ENCODE assay signal across 8 cellular contexts in the genomic region with DNA sequence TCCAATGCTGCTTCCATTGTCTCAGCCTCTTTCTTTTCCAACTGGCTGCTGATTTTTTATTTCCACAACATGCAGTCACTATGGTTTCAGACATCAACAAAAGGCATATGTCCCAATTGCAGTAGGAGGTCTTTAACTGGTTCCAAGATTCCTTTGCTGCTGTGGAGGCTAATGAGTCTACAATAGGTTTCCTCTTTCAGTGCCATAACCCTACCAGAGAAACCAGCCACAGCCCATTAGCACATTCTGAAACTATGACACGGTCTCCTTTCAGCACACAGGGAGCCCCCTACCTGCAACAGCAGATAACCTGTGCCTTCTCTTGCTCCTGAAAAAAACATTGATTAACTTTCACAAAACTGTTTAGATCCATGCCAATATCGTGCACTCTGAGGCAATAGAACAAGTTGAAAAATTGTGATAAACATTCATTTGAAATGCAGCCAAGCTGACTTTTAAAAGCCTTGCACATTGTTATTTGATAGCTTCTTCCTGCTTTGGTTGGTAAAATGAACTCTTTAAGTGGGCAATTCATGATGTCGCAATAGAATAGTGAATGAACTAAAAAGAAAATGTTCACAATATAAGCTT. TPM values are rescaled to one million over a fixed set of nuclear protein-coding genes. Genes with fewer than 3 reads are reported as not detected.
DNase-seq lines count a peak whose midpoint lies in the region; ATAC-seq and TF ChIP-seq lines count a peak whose summit lies in the region.

No MANE protein-coding gene starts in this region.

- no peak overlapping the region for H3K4me3 Mint-ChIP-seq in effector memory CD8-positive, alpha-beta T cell
- no peak overlapping the region for H3K4me3 Mint-ChIP-seq in mesothelial cell of epicardium

- peak; percentile 30 to 68 (median 59) for ATAC-seq in psoas muscle
- ATAC-seq in effector memory CD8-positive, alpha-beta T cell (replicated peaks), result no peak

- peak overlapping the region; percentile 36; the same call in 1 of the 2 replicates for H2AFZ ChIP-seq in GM23248

- H3K4me1 ChIP-seq in GM23248 (ENCODE audit: insufficient read depth) (peaks cover 12% of the 10 kb centered on the region), psoas muscle (peaks cover 4% of the 10 kb centered on the region), HAP-1 (no peaks in the 10 kb centered on the region)

- peak overlapping the region; percentile 36 for H3K4me2 ChIP-seq in GM23248 (ENCODE audit: unreplicated experiment)

- peaks cover 37 to 56% of the 10 kb centered on the region in 2 donors for H3K27me3 Mint-ChIP-seq in effector memory CD8-positive, alpha-beta T cell
- peaks cover 3% of the 10 kb centered on the region for H3K27me3 Mint-ChIP-seq in mesothelial cell of epicardium (ENCODE audit: low read depth)

- intact Hi-C loops in psoas muscle (cut with DNase I), result no loop called here

- H3K9me3 Mint-ChIP-seq in effector memory CD8-positive, alpha-beta T cell, result no peaks in the 10 kb centered on the region
- H3K9me3 Mint-ChIP-seq in mesothelial cell of epicardium, result no peaks in the 10 kb centered on the region

- no peaks in the 10 kb centered on the region for H3K36me3 Mint-ChIP-seq in effector memory CD8-positive, alpha-beta T cell (ENCODE audit: insufficient read depth)
- no peaks in the 10 kb centered on the region for H3K36me3 Mint-ChIP-seq in mesothelial cell of epicardium

- WGBS in GM23248 (ENCODE audit: low coverage in 1 of 2, low lambda C conversion rate in 2 of 2, missing lambda C conversion rate in 2 of 2), 2 experiments, result 35 to 38% methylated on average over 3 of the region's 3 CpGs
- 17 to 32% (median 18%) methylated on average over 3 of the region's 3 CpGs for WGBS in psoas muscle, 3 donors

- H3K27me3 ChIP-seq in GM23248 (replicated peaks; ENCODE audit: insufficient read depth) (no peaks in the 10 kb centered on the region), psoas muscle (ENCODE audit: insufficient read depth in 3 of 3, low read length in 2 of 3) (peaks cover 0 to 7% (median 0%) of the 10 kb centered on the region in 3 donors), HAP-1 (ENCODE audit: low read depth) (peaks cover 8% of the 10 kb centered on the region; the same call in 1 of the 2 replicates)

- peak overlapping the region; percentile 59 for H3K9ac ChIP-seq in GM23248

- H3K9me2 ChIP-seq in GM23248 (ENCODE audit: insufficient read depth), result no peaks in the 10 kb centered on the region

- peak overlapping the region in 1 of 2 donors; percentile 4 for H3K27ac Mint-ChIP-seq in effector memory CD8-positive, alpha-beta T cell
- no peak overlapping the region for H3K27ac Mint-ChIP-seq in mesothelial cell of epicardium

- 0 out of 2 replicates have a peak overlapping the region, but pooled peaks have one; percentile 12 for H3K4me3 ChIP-seq in GM23248
- no peak overlapping the region for H3K4me3 ChIP-seq in epithelial cell of proximal tubule (ENCODE audit: low read depth, low read length)
- H3K4me3 ChIP-seq in psoas muscle, result no peak overlapping the region
- no peak overlapping the region for H3K4me3 ChIP-seq in HAP-1

- H3K36me3 ChIP-seq in GM23248 (ENCODE audit: low read depth) (no peaks in the 10 kb centered on the region), psoas muscle (ENCODE audit: insufficient read depth in 1 of 2, low read depth in 1 of 2) (no peaks in the 10 kb centered on the region), HAP-1 (replicated peaks) (no peaks in the 10 kb centered on the region)

- H3K27ac ChIP-seq in GM23248 (peak overlapping the region; percentile 83), psoas muscle (no peak overlapping the region)

- no peaks in the 10 kb centered on the region for H4K20me1 ChIP-seq in GM23248 (ENCODE audit: insufficient read depth)

- peak; percentile 44 for TF ChIP-seq CTCF in epithelial cell of proximal tubule (conservative IDR thresholded peaks at IDR 0.05; ENCODE audit: low read depth, low read length)
- no peak for TF ChIP-seq CTCF in psoas muscle (IDR thresholded peaks at IDR 0.05)
- TF ChIP-seq CTCF in mesothelial cell of epicardium (IDR thresholded peaks at IDR 0.05; ENCODE audit: unreplicated experiment), result no peak

- DNase-seq in GM23248 (peak; percentile 90), NCI-H446 (lab: John Stamatoyannopoulos, UW) (peak; percentile 74 to 77), epithelial cell of proximal tubule (ENCODE audit: low read depth) (peak; percentile 82), psoas muscle (no peak), HAP-1 (ENCODE audit: low spot score in 2 of 2) (no peak), ecto neural progenitor cell (ENCODE audit: low spot score) (no peak), mesothelial cell of epicardium (ENCODE audit: low spot score in 2 of 2, unreplicated experiment in 2 of 2) (no peak)
- no peak for DNase-seq in effector memory CD8-positive, alpha-beta T cell

- H3F3A ChIP-seq in GM23248 (ENCODE audit: insufficient read depth), result 0 out of 2 replicates have a peak, but pooled peaks cover 8% of the 10 kb centered on the region

- no peaks in the 10 kb centered on the region for H3K4me1 Mint-ChIP-seq in effector memory CD8-positive, alpha-beta T cell (ENCODE audit: low read depth in 2 of 2)
- peaks cover 3% of the 10 kb centered on the region for H3K4me1 Mint-ChIP-seq in mesothelial cell of epicardium

- H3K79me2 ChIP-seq in GM23248 (ENCODE audit: insufficient read depth), result no peaks in the 10 kb centered on the region

- in situ Hi-C loops in GM23248 (cut with MboI), result no loop called here
- in situ Hi-C loops in HAP-1 (cut with MboI; ENCODE audit: low sequenced_read_pairs), result no loop called here

- no peaks in the 10 kb centered on the region for H3K9me3 ChIP-seq in GM23248 (ENCODE audit: low read depth)
- no peaks in the 10 kb centered on the region for H3K9me3 ChIP-seq in psoas muscle
- no peaks in the 10 kb centered on the region for H3K9me3 ChIP-seq in HAP-1

RNA-seq across cellular contexts. Expression of gene PLEKHG7, which starts 32.4 kb away (rescaled TPM):
- total RNA-seq in GM23248 (2014; rRNA removed; shearing (Covaris generic)), result not detected in 2 replicates
- polyA plus RNA-seq in GM23248 (2016; fragmentation: Nextera tagmentation; extraction: Ambion mirVana), result not detected in 2 replicates
- total RNA-seq in epithelial cell of proximal tubule, result 0.23 TPM in 1 of 2 replicates, not detected in the other
- total RNA-seq in psoas muscle, result not detected
- polyA plus RNA-seq in psoas muscle, result not detected
- total RNA-seq in mesothelial cell of epicardium, result not detected in 3 replicates

Comparison
In these comparisons a context has a peak if more than half of its experiments do, and no peak if none do; other contexts are left out.
1. DNase-seq: peak in GM23248 (single experiment), NCI-H446 (2 of 2) and epithelial cell of proximal tubule (single experiment); none in psoas muscle (0 of 2), effector memory CD8-positive, alpha-beta T cell (0 of 3), HAP-1 (0 of 2), ecto neural progenitor cell (single experiment) and mesothelial cell of epicardium (0 of 2).